1 cellular context compared by ENCODE assay signal in genomic region chr1:206909167-206909882, GRCh38.
TF ChIP-seq lines count a peak whose summit lies in the region.

No MANE protein-coding gene starts in this region.

TF ChIP-seq in K562, 482 proteins besides CTCF, POLR2A, EP300 and RAD21 (continued from another document):
- no peak for TF ChIP-seq CUX1 (CRISPR knock-in tag; IDR thresholded peaks at IDR 0.05)
- TF ChIP-seq ZNF133 (CRISPR knock-in tag; IDR thresholded peaks at IDR 0.05): no peak
- no peak for TF ChIP-seq ATF4 (CRISPR knock-in tag; IDR thresholded peaks at IDR 0.05)
- TF ChIP-seq L3MBTL2 (IDR thresholded peaks at IDR 0.05): peak; percentile 48; the same call in 1 of the 2 replicates
- peak; percentile 30 to 40; a peak in 3 of 4 replicates for TF ChIP-seq MAZ (CRISPR knock-in tag; conservative IDR thresholded peaks at IDR 0.05 in 1 of 2, IDR thresholded peaks at IDR 0.05 in 1 of 2)
- no peak for TF ChIP-seq THAP7 (CRISPR knock-in tag; IDR thresholded peaks at IDR 0.05)
- no peak for TF ChIP-seq GABPB2 (CRISPR knock-in tag; conservative IDR thresholded peaks at IDR 0.05)
- 0 out of 4 replicates have a peak, but pooled peaks of 1 of the 2 experiments have one; percentile 7 for TF ChIP-seq RCOR1 (IDR thresholded peaks at IDR 0.05; ENCODE audit: borderline replicate concordance in 1 of 2, low read depth in 2 of 2, low read length in 2 of 2)
- peak; percentile 36; the same call in 1 of the 2 replicates for TF ChIP-seq EGR1 (conservative IDR thresholded peaks at IDR 0.05)
- 0 out of 2 replicates have a peak, but pooled peaks have one; percentile 32 for TF ChIP-seq MGA (IDR thresholded peaks at IDR 0.05)
- TF ChIP-seq KLF6 (CRISPR knock-in tag; IDR thresholded peaks at IDR 0.05; ENCODE audit: borderline replicate concordance): no peak
- no peak for TF ChIP-seq ZNF444 (CRISPR knock-in tag; IDR thresholded peaks at IDR 0.05)
- no peak for TF ChIP-seq ZNF143 (CRISPR knock-in tag; IDR thresholded peaks at IDR 0.05)
